8 cellular contexts compared by ENCODE assay signal in genomic region chr1:94819584-94819944, GRCh38. TPM values are rescaled to one million over a fixed set of nuclear protein-coding genes. Genes with fewer than 3 reads are reported as not detected.
DNase-seq lines count a peak whose midpoint lies in the region; ATAC-seq, FAIRE-seq and TF ChIP-seq lines count a peak whose summit lies in the region.

No MANE protein-coding gene starts in this region.

- CTCF ChIA-PET in H1 (lab: Charles Lee; ENCODE audit: partially characterized antibody), result interaction anchor here (1.1 kb wide), 1 partner anchor 34 kb away, joined by 5 read pairs; no protein-coding TSS in a partner anchor

- ATAC-seq in stimulated activated naive CD8-positive, alpha-beta T cell treated with anti-CD3 and anti-CD28 coated beads, Interleukin-15, amount 100 ng/mL, for 72 hours, result no peak
- ATAC-seq in stimulated activated naive CD8-positive, alpha-beta T cell treated with anti-CD3 and anti-CD28 coated beads, Interleukin-15, Interleukin-2, amounts not matched to agents 100 U/mL and 50 U/mL, for 24 hours, result no peak

- POLR2A ChIA-PET in H1 (lab: Charles Lee; ENCODE audit: partially characterized antibody), result no interaction called here

- peak overlapping the region; percentile 12; the same call in 1 of the 2 replicates for H2BK5ac ChIP-seq in H1 (ENCODE audit: low read depth, low read length)

- H3K23ac ChIP-seq in H1 (ENCODE audit: insufficient read length), result no peak overlapping the region

- H4K20me1 ChIP-seq in H1 (replicated peaks in 1 of 2; ENCODE audit: control insufficient read depth in 1 of 2, insufficient read depth in 2 of 2, low read length in 2 of 2), result no peaks in the 10 kb centered on the region

- no peak for DNase-seq in stimulated activated naive CD8-positive, alpha-beta T cell treated with anti-CD3 and anti-CD28 coated beads, Interleukin-15, amount 100 ng/mL, for 72 hours
- no peak for DNase-seq in stimulated activated naive CD8-positive, alpha-beta T cell treated with anti-CD3 and anti-CD28 coated beads, Interleukin-15, Interleukin-2, amounts not matched to agents 100 U/mL and 50 U/mL, for 24 hours
- DNase-seq in H1 (ENCODE audit: low read depth in 1 of 2, low spot score in 2 of 2) (no peak), uterus (no peak), RKO (ENCODE audit: low spot score) (no peak), NCI-H226 (no peak), iPS-NIHi7 (ENCODE audit: extremely low spot score) (no peak)

- no peak for TF ChIP-seq EP300 in H1 (IDR thresholded peaks at IDR 0.05; ENCODE audit: borderline replicate concordance in 1 of 2, low read depth in 2 of 2, low read length in 2 of 2)

- peak overlapping the region; percentile 78 for H4K5ac ChIP-seq in H1 (ENCODE audit: insufficient read length, low read depth, low read length)

- H3K9me3 Mint-ChIP-seq in stimulated activated naive CD8-positive, alpha-beta T cell treated with anti-CD3 and anti-CD28 coated beads, Interleukin-15, amount 100 ng/mL, for 72 hours, result no peaks in the 10 kb centered on the region

- peak overlapping the region; percentile 82 for H2AFZ ChIP-seq in H1 (ENCODE audit: low read length)

- H3K4me1 ChIP-seq in H1 (replicated peaks in 1 of 4; ENCODE audit: control insufficient read depth in 3 of 4, insufficient read depth in 4 of 4, low read length in 3 of 4), result peaks cover 2 to 9% (median 6%) of the 10 kb centered on the region in 4 experiments; a peak in 6 of 7 replicates
- no peaks in the 10 kb centered on the region for H3K4me1 ChIP-seq in muscle layer of duodenum (ENCODE audit: control insufficient read depth in 1 of 2, insufficient read depth in 2 of 2, low read length in 2 of 2)
- no peaks in the 10 kb centered on the region for H3K4me1 ChIP-seq in uterus

- H3K23me2 ChIP-seq in H1 (ENCODE audit: low read depth, low read length), result peaks cover 8% of the 10 kb centered on the region; the same call in 1 of the 2 replicates

- H3K79me2 ChIP-seq in H1 (ENCODE audit: control insufficient read depth in 1 of 2, insufficient read depth in 2 of 2, low read length in 2 of 2), result no peaks in the 10 kb centered on the region

- TF ChIP-seq CTCF in H1 (IDR thresholded peaks at IDR 0.05; ENCODE audit: control extremely low read depth in 1 of 3, insufficient read depth in 1 of 3, low read depth in 1 of 3, low read length in 3 of 3) (no peak), uterus (IDR thresholded peaks at IDR 0.05) (no peak)

- H3K18ac ChIP-seq in H1 (ENCODE audit: extremely low read depth, low read length), result peak overlapping the region; percentile 49

- H2BK20ac ChIP-seq in H1 (ENCODE audit: low read length), result no peak overlapping the region

- H3K9me3 ChIP-seq in H1 (ENCODE audit: insufficient read depth in 2 of 2, low read depth in 1 of 2, low read length in 1 of 2), result no peaks in the 10 kb centered on the region
- no peaks in the 10 kb centered on the region for H3K9me3 ChIP-seq in muscle layer of duodenum (ENCODE audit: control insufficient read depth in 1 of 2, low read length in 2 of 2)
- H3K9me3 ChIP-seq in uterus, result no peaks in the 10 kb centered on the region

- TF ChIP-seq POLR2A in H1 (IDR thresholded peaks at IDR 0.05; ENCODE audit: control extremely low read depth in 1 of 2, low read depth in 2 of 2, low read length in 2 of 2) (no peak), uterus (IDR thresholded peaks at IDR 0.05) (no peak)

- intact Hi-C loops in uterus (cut with DNase I; ENCODE audit: low total_unique reads), result no loop called here

- H3K14ac ChIP-seq in H1 (ENCODE audit: insufficient read length), result no peak overlapping the region

- peaks cover 66% of the 10 kb centered on the region for H3K27me3 Mint-ChIP-seq in stimulated activated naive CD8-positive, alpha-beta T cell treated with anti-CD3 and anti-CD28 coated beads, Interleukin-15, amount 100 ng/mL, for 72 hours

- H3K4me3 ChIP-seq in H1 (ENCODE audit: extremely low read depth in 1 of 4, insufficient read depth in 2 of 4, low read depth in 3 of 4, low read length in 4 of 4), result peak overlapping the region; percentile 53 to 74 (median 65)
- H3K4me3 ChIP-seq in muscle layer of duodenum (ENCODE audit: low read depth in 1 of 2, low read length in 2 of 2), result peak overlapping the region; percentile 64 to 73
- peak overlapping the region in 1 of 2 donors; percentile 54 for H3K4me3 ChIP-seq in uterus

- H4K91ac ChIP-seq in H1 (replicated peaks; ENCODE audit: insufficient read length, low read length), result no peak overlapping the region

- peak overlapping the region in 3 of 4 experiments; percentile 7 to 57 (median 31); a peak in 3 of 7 replicates for H3K9ac ChIP-seq in H1 (replicated peaks in 1 of 4; ENCODE audit: extremely low read depth in 1 of 4, low read depth in 3 of 4, low read length in 3 of 4)

- TF ChIP-seq RAD21 in H1 (IDR thresholded peaks at IDR 0.05 in 1 of 2, conservative IDR thresholded peaks at IDR 0.05 in 1 of 2; ENCODE audit: low read depth in 2 of 2, low read length in 2 of 2), result no peak

- H2BK120ac ChIP-seq in H1 (replicated peaks; ENCODE audit: low read depth, low read length), result no peak overlapping the region

- no peak overlapping the region for H3K4ac ChIP-seq in H1 (replicated peaks; ENCODE audit: insufficient read length, low read depth, low read length)

- peaks cover 0 to 6% (median 2%) of the 10 kb centered on the region in 4 experiments; a peak in 1 of 7 replicates for H3K27me3 ChIP-seq in H1 (replicated peaks in 1 of 4; ENCODE audit: control insufficient read depth in 3 of 4, extremely low read depth in 1 of 4, insufficient read depth in 3 of 4, low read length in 3 of 4)
- H3K27me3 ChIP-seq in muscle layer of duodenum (ENCODE audit: low read depth, low read length), result peaks cover 4% of the 10 kb centered on the region
- H3K27me3 ChIP-seq in uterus, result no peaks in the 10 kb centered on the region

- no peaks in the 10 kb centered on the region for H3K4me1 Mint-ChIP-seq in stimulated activated naive CD8-positive, alpha-beta T cell treated with anti-CD3 and anti-CD28 coated beads, Interleukin-15, amount 100 ng/mL, for 72 hours

- H3K27ac ChIP-seq in H1 (ENCODE audit: low read depth, low read length) (no peak overlapping the region), muscle layer of duodenum (ENCODE audit: low read length) (peak overlapping the region; percentile 70), uterus (no peak overlapping the region)

- no peak overlapping the region for H2BK15ac ChIP-seq in H1 (ENCODE audit: low read length)

- FAIRE-seq in H1 (lab: Jason Lieb, UNC), result peak; percentile 69

- H2BK12ac ChIP-seq in H1 (ENCODE audit: low read depth, low read length), result peak overlapping the region; percentile 44; the same call in 1 of the 2 replicates

- peak overlapping the region; percentile 85 to 87 for H3K4me2 ChIP-seq in H1 (ENCODE audit: insufficient read depth in 1 of 2, low read depth in 2 of 2, low read length in 2 of 2)

- peak overlapping the region; percentile 64 to 79 for H3K4me3 Mint-ChIP-seq in stimulated activated naive CD8-positive, alpha-beta T cell treated with anti-CD3 and anti-CD28 coated beads, Interleukin-15, amount 100 ng/mL, for 72 hours

- no peak overlapping the region for H2AK5ac ChIP-seq in H1 (ENCODE audit: low read depth, low read length)

- H3K79me1 ChIP-seq in H1 (ENCODE audit: low read depth, low read length), result no peaks in the 10 kb centered on the region

- no peaks in the 10 kb centered on the region for H3K36me3 ChIP-seq in H1 (ENCODE audit: control insufficient read depth in 2 of 4, insufficient read depth in 4 of 4, low read length in 3 of 4)
- no peaks in the 10 kb centered on the region for H3K36me3 ChIP-seq in muscle layer of duodenum (ENCODE audit: control insufficient read depth in 1 of 2, insufficient read depth in 2 of 2, low read length in 2 of 2)
- no peaks in the 10 kb centered on the region for H3K36me3 ChIP-seq in uterus

- no peak overlapping the region for H3K56ac ChIP-seq in H1 (replicated peaks; ENCODE audit: insufficient read length, low read depth, low read length)

- no peak overlapping the region for H3K27ac Mint-ChIP-seq in stimulated activated naive CD8-positive, alpha-beta T cell treated with anti-CD3 and anti-CD28 coated beads, Interleukin-15, amount 100 ng/mL, for 72 hours

- no peak overlapping the region for H4K8ac ChIP-seq in H1 (ENCODE audit: extremely low read depth, insufficient read depth, low read length)

- 33% methylated on average over 13 of the region's 13 CpGs; no CpG with 5 or more reads in 1 of the 2 experiments for WGBS in H1 (ENCODE audit: extremely low coverage in 1 of 2, insufficient coverage in 1 of 2, insufficient read length in 1 of 2, insufficient replicate concordance in 2 of 2, low coverage in 1 of 2, low lambda C conversion rate in 2 of 2, missing lambda C conversion rate in 1 of 2), 2 experiments

TF ChIP-seq in H1, 55 proteins besides CTCF, POLR2A, EP300 and RAD21:
- TF ChIP-seq CEBPB (IDR thresholded peaks at IDR 0.05; ENCODE audit: low read depth, low read length), result peak; percentile 24; the same call in 1 of the 2 replicates
- TF ChIP-seq TAF1 (IDR thresholded peaks at IDR 0.05; ENCODE audit: low read depth, low read length), result no peak
TF ChIP-seq in H1: peak in this region for 1.

RNA-seq across cellular contexts. Expression of gene SLC44A3, which starts 0.6 kb away (rescaled TPM):
- 4.2 and 5.0 TPM in 2 replicates for total RNA-seq in H1 (2021; fragmentation: NEBNext Ultra II Directional; extraction: Animal tissue kit (Norgen Biotek cat#: 25700))
- polyA plus RNA-seq in H1 (2011; rRNA removed), result 3.6 and 5.0 TPM in 2 replicates
- 4.0 TPM for polyA plus RNA-seq in H1 (2011; cell fraction: cytosol; rRNA removed)
- 5.3 TPM for polyA plus RNA-seq in H1 (2011; cell fraction: nucleus; rRNA removed)
- polyA plus RNA-seq in H1 (2012, experiment 1 of 2), result 3.2 to 5.1 TPM (median 4.6 TPM) in 4 replicates
- polyA plus RNA-seq in H1 (2012, experiment 2 of 2), result 2.2 TPM
- polyA plus RNA-seq in H1 (2013, experiment 1 of 2), result 5.2 TPM
- 5.8 TPM for polyA plus RNA-seq in H1 (2013, experiment 2 of 2)
- 7.8 and 9.9 TPM in 2 replicates for polyA minus RNA-seq in H1 (2011; rRNA and poly(A)+ RNA removed)
- 1.1 TPM for polyA minus RNA-seq in H1 (2011; cell fraction: cytosol; rRNA and poly(A)+ RNA removed)
- polyA minus RNA-seq in H1 (2011; cell fraction: nucleus; rRNA and poly(A)+ RNA removed), result 11.1 TPM
- 10 to 100 TPM in 1 of 4 donors, 1 to 10 TPM in 3; 1.3 to 10.3 (median 4.8) TPM for total RNA-seq in uterus
